Comparison of ENCODE assay signal across 6 cellular contexts in genomic region chr12:55706840-55707671, GRCh38. TPM values are rescaled to one million over a fixed set of nuclear protein-coding genes. Genes with fewer than 3 reads are reported as not detected.
DNase-seq lines count a peak whose midpoint lies in the region; ATAC-seq and TF ChIP-seq lines count a peak whose summit lies in the region.

No MANE protein-coding gene starts in this region.

- H3K27ac Mint-ChIP-seq in T-helper 2 cell treated with Interferon-gamma antibody and Interleukin-4, amounts not matched to agents 5 μg/mL and 100 μg/mL, for 36 hours = no peak overlapping the region
- peak overlapping the region; percentile 10 for H3K27ac Mint-ChIP-seq in stimulated activated naive B cell treated with anti-CD40 and anti-IgM and Interleukin-4, amounts not matched to agents 10 μg/mL and 1 μg/mL and 100 μg/mL, for 72 hours

- no peak for DNase-seq in T-helper 2 cell treated with Interferon-gamma antibody and Interleukin-4, amounts not matched to agents 5 μg/mL and 100 μg/mL, for 36 hours (ENCODE audit: low spot score)
- DNase-seq in T-helper 2 cell (no peak), fibroblast of the aortic adventitia (ENCODE audit: low read depth) (no peak), UCSD-AML1 (lab: John Stamatoyannopoulos, UW; ENCODE audit: unreplicated experiment) (no peak), HUDEP-2 (lab: John Stamatoyannopoulos, UW; ENCODE audit: unreplicated experiment in 76 of 76) (no peak)
- DNase-seq in stimulated activated naive B cell treated with anti-CD40 and anti-IgM and Interleukin-4, amounts not matched to agents 10 μg/mL and 1 μg/mL and 100 μg/mL, for 72 hours = no peak

- H3K4me3 Mint-ChIP-seq in T-helper 2 cell treated with Interferon-gamma antibody and Interleukin-4, amounts not matched to agents 5 μg/mL and 100 μg/mL, for 36 hours = peak overlapping the region; percentile 76
- H3K4me3 Mint-ChIP-seq in stimulated activated naive B cell treated with anti-CD40 and anti-IgM and Interleukin-4, amounts not matched to agents 10 μg/mL and 1 μg/mL and 100 μg/mL, for 72 hours = peak overlapping the region; percentile 68 to 84

- no peak for TF ChIP-seq CTCF in fibroblast of the aortic adventitia (IDR thresholded peaks at IDR 0.05; ENCODE audit: insufficient read depth, low read length)

- peaks cover 61% of the 10 kb centered on the region for H3K27me3 Mint-ChIP-seq in T-helper 2 cell treated with Interferon-gamma antibody and Interleukin-4, amounts not matched to agents 5 μg/mL and 100 μg/mL, for 36 hours (ENCODE audit: low read depth)
- H3K27me3 Mint-ChIP-seq in stimulated activated naive B cell treated with anti-CD40 and anti-IgM and Interleukin-4, amounts not matched to agents 10 μg/mL and 1 μg/mL and 100 μg/mL, for 72 hours = peaks cover 8 to 21% of the 10 kb centered on the region in 2 donors

- peaks cover 13% of the 10 kb centered on the region for H3K4me1 Mint-ChIP-seq in T-helper 2 cell treated with Interferon-gamma antibody and Interleukin-4, amounts not matched to agents 5 μg/mL and 100 μg/mL, for 36 hours (ENCODE audit: low read depth)
- peaks cover 22 to 30% of the 10 kb centered on the region in 2 donors for H3K4me1 Mint-ChIP-seq in stimulated activated naive B cell treated with anti-CD40 and anti-IgM and Interleukin-4, amounts not matched to agents 10 μg/mL and 1 μg/mL and 100 μg/mL, for 72 hours

- ATAC-seq in stimulated activated naive B cell treated with anti-CD40 and anti-IgM and Interleukin-4, amounts not matched to agents 10 μg/mL and 1 μg/mL and 100 μg/mL, for 72 hours (replicated peaks) = peak; percentile 37 to 53

- peak overlapping the region; percentile 66 for H3K4me3 ChIP-seq in fibroblast of the aortic adventitia (ENCODE audit: low read depth, low read length)

- H3K9me3 Mint-ChIP-seq in T-helper 2 cell treated with Interferon-gamma antibody and Interleukin-4, amounts not matched to agents 5 μg/mL and 100 μg/mL, for 36 hours = no peaks in the 10 kb centered on the region
- H3K9me3 Mint-ChIP-seq in stimulated activated naive B cell treated with anti-CD40 and anti-IgM and Interleukin-4, amounts not matched to agents 10 μg/mL and 1 μg/mL and 100 μg/mL, for 72 hours = no peaks in the 10 kb centered on the region

- no peaks in the 10 kb centered on the region for H3K36me3 Mint-ChIP-seq in T-helper 2 cell treated with Interferon-gamma antibody and Interleukin-4, amounts not matched to agents 5 μg/mL and 100 μg/mL, for 36 hours (ENCODE audit: low read depth)
- no peaks in the 10 kb centered on the region for H3K36me3 Mint-ChIP-seq in stimulated activated naive B cell treated with anti-CD40 and anti-IgM and Interleukin-4, amounts not matched to agents 10 μg/mL and 1 μg/mL and 100 μg/mL, for 72 hours

RNA-seq across cellular contexts. Expression of gene ITGA7, which starts 0.6 kb away (rescaled TPM):
- total RNA-seq in fibroblast of the aortic adventitia (ENCODE audit: low replicate concordance) = 13.9 and 37.6 TPM in 2 replicates

RNA-seq across cellular contexts. Expression of gene BLOC1S1, which starts 8.8 kb away (rescaled TPM):
- 64.1 and 70.2 TPM in 2 replicates for total RNA-seq in fibroblast of the aortic adventitia (ENCODE audit: low replicate concordance)

RNA-seq across cellular contexts. Expression of gene RDH5, which starts 13.1 kb away (rescaled TPM):
- total RNA-seq in fibroblast of the aortic adventitia (ENCODE audit: low replicate concordance) = 13.3 and 17.7 TPM in 2 replicates

RNA-seq across cellular contexts. Expression of gene CD63, which starts 21.8 kb away (rescaled TPM):
- 2,365 and 6,536 TPM in 2 replicates for total RNA-seq in fibroblast of the aortic adventitia (ENCODE audit: low replicate concordance)

RNA-seq across cellular contexts. Expression of gene GDF11, which starts 35.9 kb away (rescaled TPM):
- total RNA-seq in fibroblast of the aortic adventitia (ENCODE audit: low replicate concordance) = 2.4 and 4.7 TPM in 2 replicates
